Comparison of ENCODE assay signal across 8 cellular contexts in the genomic region with DNA sequence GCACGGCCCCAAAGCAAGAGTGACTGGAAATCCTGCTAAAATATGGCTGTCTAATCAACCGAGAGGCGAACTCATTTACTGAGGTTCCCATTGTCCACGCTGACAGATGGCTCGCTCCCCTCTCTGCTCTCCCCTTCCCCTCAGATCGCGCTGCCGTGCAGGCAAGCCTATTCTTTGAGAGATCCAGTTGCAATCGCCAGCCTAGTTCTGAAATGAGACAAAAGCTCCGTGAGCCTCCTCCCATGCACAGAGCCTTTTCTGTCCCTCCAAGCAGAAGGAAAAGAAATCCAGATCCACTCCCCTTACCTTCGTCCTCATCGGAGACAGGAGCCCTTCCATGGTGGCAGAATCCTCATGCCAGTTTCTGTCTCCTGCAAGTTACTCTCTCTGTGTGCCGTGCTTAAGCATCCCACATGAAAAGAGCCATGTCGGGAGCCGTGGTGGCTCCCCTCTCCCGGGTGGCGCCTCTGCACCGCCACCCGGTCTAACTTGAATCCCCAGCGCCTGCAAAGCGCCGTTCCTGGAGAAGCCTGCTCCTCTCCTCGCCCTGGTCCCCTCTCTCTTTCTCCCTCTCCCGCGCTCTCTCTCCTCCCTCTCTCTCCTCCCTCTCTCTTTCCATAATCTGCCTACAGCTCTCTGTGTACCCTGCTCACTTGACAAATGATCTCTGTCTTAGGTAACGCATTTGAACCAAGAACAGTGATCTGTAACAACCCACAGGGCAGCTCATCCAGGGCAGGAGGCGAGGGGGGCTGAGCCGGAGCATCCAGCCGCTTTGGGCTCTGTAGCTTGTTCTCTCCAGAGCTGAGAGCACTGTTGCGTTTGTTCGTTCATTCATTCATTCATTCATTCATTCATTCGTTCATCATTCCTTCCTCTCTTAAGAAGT.
A peak's percentile ranks its signal among the peaks of the same experiment; 100 is the strongest.
DNase-seq lines count a peak whose midpoint lies in the region; ATAC-seq, FAIRE-seq and TF ChIP-seq lines count a peak whose summit lies in the region.

No MANE protein-coding gene starts in this region.

- no peaks in the 10 kb centered on the region for H3K36me3 Mint-ChIP-seq in endothelial cell (ENCODE audit: low read depth, unreplicated experiment)
- peaks cover 0 to 5% (median 0%) of the 10 kb centered on the region in 3 donors for H3K36me3 Mint-ChIP-seq in naive thymus-derived CD8-positive, alpha-beta T cell

- peak overlapping the region; percentile 95 for H3K4me3 Mint-ChIP-seq in endothelial cell (ENCODE audit: unreplicated experiment)
- H3K4me3 Mint-ChIP-seq in naive thymus-derived CD8-positive, alpha-beta T cell: peak overlapping the region; percentile 76 to 91 (median 86)

- peaks cover 12% of the 10 kb centered on the region for H3K4me1 ChIP-seq in SJSA1 (replicated peaks)

- peak overlapping the region; percentile 17 for H3K4me3 ChIP-seq in SJSA1

- no peak for TF ChIP-seq CTCF in endothelial cell (IDR thresholded peaks at IDR 0.05; ENCODE audit: unreplicated experiment)

- no peak overlapping the region for H3K27ac ChIP-seq in SJSA1

- H3K27me3 ChIP-seq in SJSA1 (replicated peaks): peaks cover 33% of the 10 kb centered on the region

- FAIRE-seq in frontal cortex (lab: Jason Lieb, UNC): no peak

- peak overlapping the region; percentile 72 for H3K27ac Mint-ChIP-seq in endothelial cell (ENCODE audit: unreplicated experiment)
- H3K27ac Mint-ChIP-seq in naive thymus-derived CD8-positive, alpha-beta T cell: peak overlapping the region in 2 of 10 donors; percentile 1 to 36

- POLR2A ChIA-PET in naive thymus-derived CD8-positive, alpha-beta T cell (lab: Charles Lee): interaction anchor here (0.5 kb wide), 1 partner anchor 277 kb away, joined by 3 read pairs; no protein-coding TSS in a partner anchor

- peaks cover 6% of the 10 kb centered on the region for H3K27me3 Mint-ChIP-seq in endothelial cell (ENCODE audit: unreplicated experiment)
- peaks cover 49 to 84% (median 73%) of the 10 kb centered on the region in 5 donors for H3K27me3 Mint-ChIP-seq in naive thymus-derived CD8-positive, alpha-beta T cell

- peak; percentile 66 to 68 for ATAC-seq in naive thymus-derived CD8-positive, alpha-beta T cell
- no peak for ATAC-seq in GM21381 (IDR thresholded peaks at IDR 0.05; ENCODE audit: unreplicated experiment)

- peak; percentile 59 for DNase-seq in activated CD8-positive, alpha-beta memory T cell treated with anti-CD3 and anti-CD28 coated beads for 24 hours
- no peak for DNase-seq in activated CD8-positive, alpha-beta memory T cell treated with anti-CD3 and anti-CD28 coated beads, Interleukin-2, amount 50 U/mL, for 48 hours
- DNase-seq in SJSA1 (ENCODE audit: low read depth in 1 of 2, low spot score in 2 of 2): peak in 1 of 2 experiments; percentile 36
- peak; percentile 25 for DNase-seq in endothelial cell (ENCODE audit: low spot score)
- peak in 3 of 10 donors; percentile 19 to 42 (median 36) for DNase-seq in naive thymus-derived CD8-positive, alpha-beta T cell
- no peak for DNase-seq in frontal cortex (ENCODE audit: low spot score in 2 of 2)
- DNase-seq in NCI-H774 (lab: John Stamatoyannopoulos, UW): no peak

- no peaks in the 10 kb centered on the region for H3K9me3 Mint-ChIP-seq in endothelial cell (ENCODE audit: unreplicated experiment)
- H3K9me3 Mint-ChIP-seq in naive thymus-derived CD8-positive, alpha-beta T cell: no peaks in the 10 kb centered on the region

- H3K36me3 ChIP-seq in SJSA1: no peaks in the 10 kb centered on the region

- peaks cover 24% of the 10 kb centered on the region for H3K4me1 Mint-ChIP-seq in endothelial cell (ENCODE audit: unreplicated experiment)
- H3K4me1 Mint-ChIP-seq in naive thymus-derived CD8-positive, alpha-beta T cell: peaks cover 12 to 18% (median 15%) of the 10 kb centered on the region in 4 donors

- no peaks in the 10 kb centered on the region for H3K9me3 ChIP-seq in SJSA1 (replicated peaks)

Comparison
In these comparisons a context has a peak if more than half of its experiments do, and no peak if none do; other contexts are left out.
1. DNase-seq: peak in activated CD8-positive, alpha-beta memory T cell treated with anti-CD3 and anti-CD28 coated beads for 24 hours (single experiment) and endothelial cell (single experiment); none in activated CD8-positive, alpha-beta memory T cell treated with anti-CD3 and anti-CD28 coated beads, Interleukin-2, amount 50 U/mL, for 48 hours (single experiment), frontal cortex (0 of 2) and NCI-H774 (single experiment).